In the genomic region with DNA sequence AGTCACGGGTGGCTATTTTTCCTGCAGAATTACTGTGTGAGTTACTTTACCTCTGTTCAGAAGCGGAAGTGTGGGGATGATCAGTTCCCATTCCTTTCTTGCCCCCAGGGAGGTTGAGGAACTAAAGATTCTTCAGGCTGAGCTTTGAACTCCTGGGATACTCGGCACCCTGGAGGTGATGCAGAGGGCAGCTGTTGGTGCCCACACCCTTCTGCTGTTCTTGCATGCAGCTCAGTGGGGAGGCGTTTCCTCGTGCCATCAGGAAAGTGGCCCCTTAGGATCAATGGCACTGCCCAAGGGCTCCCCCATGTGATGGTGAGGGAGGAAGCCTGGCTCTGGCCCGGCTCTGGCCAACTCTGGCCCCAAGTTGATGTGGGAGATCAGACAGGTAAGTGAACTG, we compare ENCODE assay signal across 19 cellular contexts. TPM values are rescaled to one million over a fixed set of nuclear protein-coding genes. Genes with fewer than 3 reads are reported as not detected.
DNase-seq lines count a peak whose midpoint lies in the region; ATAC-seq and TF ChIP-seq lines count a peak whose summit lies in the region.
"Had no signal": no experiment of that assay in that cellular context is flagged by ENCODE, and none has a peak within 500 bp of the region (broad histone marks: within the 10 kb centered on the region; RNA-seq: fewer than 3 reads in every experiment).

No MANE protein-coding gene starts in this region.

- H3K9me3 ChIP-seq in neutrophil, result no peaks in the 10 kb centered on the region
- H3K9me3 ChIP-seq: colonic mucosa, heart left ventricle, stomach had no signal

- peak; percentile 30 to 49 for DNase-seq in Kasumi-1 (lab: John Stamatoyannopoulos, UW)
- no peak for DNase-seq in WTC11 (ENCODE audit: low spot score)
- no peak for DNase-seq in NCI-H1436 (lab: John Stamatoyannopoulos, UW)
- no peak for DNase-seq in activated naive CD4-positive, alpha-beta T cell treated with anti-CD3 and anti-CD28 coated beads, Interleukin-2, amount 50 U/mL, for 16 hours
- DNase-seq: activated CD4-positive, alpha-beta memory T cell treated with anti-CD3 and anti-CD28 coated beads for 36 hours; aorta; colonic mucosa; DND-41; heart left ventricle; NCI-H82; stomach had no signal

- H3K4me3 ChIP-seq in neutrophil (ENCODE audit: low read depth in 1 of 2, low read length in 1 of 2), result no peak overlapping the region
- H3K4me3 ChIP-seq: colonic mucosa, heart left ventricle, smooth muscle cell, stomach had no signal

- CTCF ChIA-PET in WTC11 (lab: Charles Lee), result interaction anchor here (0.8 to 1.5 kb wide), 5 partner anchors 18 to 278 kb away, joined by 3 to 8 read pairs (median 3); no protein-coding TSS in a partner anchor

- H3K9me3 Mint-ChIP-seq in WTC11, result no peaks in the 10 kb centered on the region
- H3K9me3 Mint-ChIP-seq: activated CD4-positive, alpha-beta memory T cell treated with anti-CD3 and anti-CD28 coated beads for 36 hours; activated T-helper 2 cell treated with anti-CD3 and anti-CD28 coated beads, Interferon-gamma antibody, Interleukin-2, Interleukin-4, amounts not matched to agents 10 μg/mL and 5 μg/mL and 100 μg/mL, durations not matched to agents 14 hours and 24 hours and 36 hours had no signal

- no peaks in the 10 kb centered on the region for H3K36me3 Mint-ChIP-seq in WTC11
- H3K36me3 Mint-ChIP-seq: activated CD4-positive, alpha-beta memory T cell treated with anti-CD3 and anti-CD28 coated beads for 36 hours had no signal

- peaks cover 19% of the 10 kb centered on the region for H3K27me3 ChIP-seq in neutrophil
- H3K27me3 ChIP-seq: colonic mucosa had no signal

- H3K4me3 Mint-ChIP-seq in WTC11, result no peak overlapping the region
- H3K4me3 Mint-ChIP-seq: activated CD4-positive, alpha-beta memory T cell treated with anti-CD3 and anti-CD28 coated beads for 36 hours; B cell had no signal

- POLR2A ChIA-PET in WTC11 (lab: Charles Lee), result no interaction called here

- no peak overlapping the region for H3K27ac Mint-ChIP-seq in WTC11
- H3K27ac Mint-ChIP-seq: activated CD4-positive, alpha-beta memory T cell treated with anti-CD3 and anti-CD28 coated beads for 36 hours; activated T-helper 2 cell treated with anti-CD3 and anti-CD28 coated beads, Interferon-gamma antibody, Interleukin-2, Interleukin-4, amounts not matched to agents 10 μg/mL and 5 μg/mL and 100 μg/mL, durations not matched to agents 14 hours and 24 hours and 36 hours; B cell had no signal

- H3K4me1 ChIP-seq in neutrophil (ENCODE audit: control insufficient read depth in 1 of 2, insufficient read depth in 1 of 2, low read depth in 1 of 2, low read length in 1 of 2), result peaks cover 11 to 27% of the 10 kb centered on the region in 2 experiments
- H3K4me1 ChIP-seq: stomach had no signal

- ATAC-seq in WTC11 (peak; percentile 70), GM19328 (IDR thresholded peaks at IDR 0.05; ENCODE audit: unreplicated experiment) (no peak), GM18870 (IDR thresholded peaks at IDR 0.05; ENCODE audit: unreplicated experiment) (no peak)
- ATAC-seq: esophagus mucosa, heart left ventricle had no signal

- TF ChIP-seq CTCF in GM12872 (IDR thresholded peaks at IDR 0.05; ENCODE audit: insufficient read depth, low read depth, low read length) (0 out of 3 replicates have a peak, but pooled peaks have one; percentile 16), WTC11 (IDR thresholded peaks at IDR 0.05) (no peak), neutrophil (IDR thresholded peaks at IDR 0.05) (no peak)

- peaks cover 99% of the 10 kb centered on the region for H3K27me3 Mint-ChIP-seq in WTC11 (ENCODE audit: low read depth)

- H3K36me3 ChIP-seq in neutrophil, result no peaks in the 10 kb centered on the region
- H3K36me3 ChIP-seq: colonic mucosa, heart left ventricle, stomach had no signal

- H3K4me1 Mint-ChIP-seq in WTC11, result peaks cover 25% of the 10 kb centered on the region

- H3K27ac ChIP-seq in neutrophil, result peak overlapping the region; percentile 15
- H3K27ac ChIP-seq: colonic mucosa, heart left ventricle, stomach had no signal

TF ChIP-seq in WTC11, 78 proteins besides CTCF, POLR2A, EP300 and RAD21:
- 0 out of 2 replicates have a peak, but pooled peaks have one; percentile 29 for TF ChIP-seq ZBTB21 (CRISPR knock-in tag; IDR thresholded peaks at IDR 0.05; ENCODE audit: borderline replicate concordance)
- no peak for TF ChIP-seq PRRX2 (CRISPR knock-in tag; IDR thresholded peaks at IDR 0.05)
- TF ChIP-seq, protein P1, sequence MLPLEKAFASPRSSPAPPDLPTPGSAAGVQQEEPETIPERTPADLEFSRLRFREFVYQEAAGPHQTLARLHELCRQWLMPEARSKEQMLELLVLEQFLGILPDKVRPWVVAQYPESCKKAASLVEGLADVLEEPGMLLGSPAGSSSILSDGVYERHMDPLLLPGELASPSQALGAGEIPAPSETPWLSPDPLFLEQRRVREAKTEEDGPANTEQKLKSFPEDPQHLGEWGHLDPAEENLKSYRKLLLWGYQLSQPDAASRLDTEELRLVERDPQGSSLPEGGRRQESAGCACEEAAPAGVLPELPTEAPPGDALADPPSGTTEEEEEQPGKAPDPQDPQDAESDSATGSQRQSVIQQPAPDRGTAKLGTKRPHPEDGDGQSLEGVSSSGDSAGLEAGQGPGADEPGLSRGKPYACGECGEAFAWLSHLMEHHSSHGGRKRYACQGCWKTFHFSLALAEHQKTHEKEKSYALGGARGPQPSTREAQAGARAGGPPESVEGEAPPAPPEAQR (CRISPR knock-in tag; IDR thresholded peaks at IDR 0.05), result no peak

RNA-seq across cellular contexts. Expression of a gene that starts 44.7 kb away (rescaled TPM):
- 16.6 to 23.9 TPM (median 21.6 TPM) in 3 replicates for total RNA-seq in WTC11 (2021)

Comparison
In these comparisons a context has a peak if more than half of its experiments do, and no peak if none do; other contexts are left out.
1. DNase-seq: peak in Kasumi-1 (2 of 2); none in WTC11 (single experiment), NCI-H1436 (single experiment) and activated naive CD4-positive, alpha-beta T cell treated with anti-CD3 and anti-CD28 coated beads, Interleukin-2, amount 50 U/mL, for 16 hours (single experiment).